17 cellular contexts compared by ENCODE assay signal in genomic region chr1:17544951-17545350, GRCh38. TPM values are rescaled to one million over a fixed set of nuclear protein-coding genes. Genes with fewer than 3 reads are reported as not detected.
DNase-seq lines count a peak whose midpoint lies in the region; ATAC-seq, FAIRE-seq and TF ChIP-seq lines count a peak whose summit lies in the region.
"Had no signal": no experiment of that assay in that cellular context is flagged by ENCODE, and none has a peak within 500 bp of the region (broad histone marks: within the 10 kb centered on the region; RNA-seq: fewer than 3 reads in every experiment).

No MANE protein-coding gene starts in this region.

- H3K4me3 Mint-ChIP-seq in nephron progenitor cell, result no peak overlapping the region
- H3K4me3 Mint-ChIP-seq: CD8-positive, alpha-beta T cell; memory B cell had no signal

- H3K27me3 Mint-ChIP-seq in nephron progenitor cell (ENCODE audit: low read depth, poor library complexity), result peaks cover 2% of the 10 kb centered on the region

- WGBS in aorta, 2 donors, result 26 to 32% methylated on average over 4 of the region's 4 CpGs

- FAIRE-seq in H54 (lab: Jason Lieb, UNC), result no peak
- FAIRE-seq: TTC549 had no signal

- H3K9me3 Mint-ChIP-seq in nephron progenitor cell, result peaks cover 7% of the 10 kb centered on the region
- H3K9me3 Mint-ChIP-seq: CD8-positive, alpha-beta T cell had no signal

- peaks cover 53% of the 10 kb centered on the region for H3K4me1 Mint-ChIP-seq in nephron progenitor cell
- H3K4me1 Mint-ChIP-seq: memory B cell had no signal

- H3K27ac Mint-ChIP-seq in nephron progenitor cell, result peak overlapping the region; percentile 70
- H3K27ac Mint-ChIP-seq: CD8-positive, alpha-beta T cell; memory B cell; progenitor cell of endocrine pancreas had no signal

- no peak for TF ChIP-seq POLR2A in H54 (IDR thresholded peaks at IDR 0.05; ENCODE audit: low read depth, low read length)

- H3K36me3 Mint-ChIP-seq in nephron progenitor cell (ENCODE audit: low read depth), result peaks cover 18% of the 10 kb centered on the region
- H3K36me3 Mint-ChIP-seq: CD8-positive, alpha-beta T cell had no signal

- H3K4me3 ChIP-seq in fibroblast of mammary gland (ENCODE audit: control insufficient read depth, low read depth, low read length), result no peak overlapping the region
- no peak overlapping the region for H3K4me3 ChIP-seq in aorta (ENCODE audit: low read length in 2 of 2)

- H3K36me3 ChIP-seq in aorta (ENCODE audit: control insufficient read depth in 1 of 2, insufficient read depth in 2 of 2, low read length in 1 of 2), result peaks cover 0 to 1% of the 10 kb centered on the region in 2 donors

- ATAC-seq in SK-N-SH treated with all-trans-retinoic acid at 6 μM for 48 hours (peak; percentile 19), aorta (ENCODE audit: low FRiP score) (no peak), HG02610 (IDR thresholded peaks at IDR 0.05; ENCODE audit: unreplicated experiment) (no peak)
- ATAC-seq: CD8-positive, alpha-beta T cell had no signal

- no peaks in the 10 kb centered on the region for H3K9me3 ChIP-seq in aorta (ENCODE audit: control insufficient read depth, low read length)

- peak overlapping the region; percentile 32 to 89 for H3K27ac ChIP-seq in aorta (ENCODE audit: low read depth in 1 of 2, low read length in 2 of 2)

- no peak for TF ChIP-seq CTCF in fibroblast of mammary gland (conservative IDR thresholded peaks at IDR 0.05; ENCODE audit: control insufficient read depth, insufficient read depth, low read depth, low read length)
- no peak for TF ChIP-seq CTCF in nephron progenitor cell (IDR thresholded peaks at IDR 0.05)

- no peaks in the 10 kb centered on the region for H3K27me3 ChIP-seq in aorta (ENCODE audit: control insufficient read depth in 1 of 2, insufficient read depth in 2 of 2, low read length in 1 of 2)

- intact Hi-C loops in aorta (cut with DNase I), result loop anchor here in 1 of 2 donors (5.0 kb wide), 1 partner anchor 32 kb away; no protein-coding TSS in a partner anchor

- DNase-seq in fibroblast of mammary gland (ENCODE audit: low read depth) (peak; percentile 76), nephron progenitor cell (no peak), aorta (no peak), dermis blood vessel endothelial cell (no peak), H54 (ENCODE audit: insufficient read length, low spot score) (no peak)
- DNase-seq: activated naive CD4-positive, alpha-beta T cell; CD8-positive, alpha-beta T cell; KG1; NCI-H1436 treated with DMSO at 0.1 percent for 48 hours; NCI-H774; stimulated activated CD4-positive, alpha-beta T cell treated with anti-CD3 and anti-CD28 coated beads, Interleukin-1b, Interleukin-23, amount 100 ng/mL, for 48 hours; stimulated activated CD8-positive, alpha-beta memory T cell treated with anti-CD3 and anti-CD28 coated beads, Interleukin-4, amount 100 ng/mL, for 48 hours had no signal

- H3K4me1 ChIP-seq in aorta (ENCODE audit: control insufficient read depth in 1 of 2, insufficient read depth in 2 of 2, low read length in 2 of 2), result peaks cover 0 to 4% of the 10 kb centered on the region in 2 donors

TF ChIP-seq in SK-N-SH treated with all-trans-retinoic acid at 6 μM for 48 hours, 23 proteins besides CTCF, POLR2A, EP300 and RAD21:
- TF ChIP-seq PATZ1 (CRISPR knock-in tag; IDR thresholded peaks at IDR 0.05; ENCODE audit: borderline replicate concordance), result no peak
- TF ChIP-seq ARNTL (CRISPR knock-in tag; IDR thresholded peaks at IDR 0.05; ENCODE audit: borderline replicate concordance, low read depth), result no peak
- TF ChIP-seq ZNF8 (CRISPR knock-in tag; IDR thresholded peaks at IDR 0.05), result no peak
- no peak for TF ChIP-seq ZNF70 (CRISPR knock-in tag; IDR thresholded peaks at IDR 0.05)
- TF ChIP-seq GLIS3 (CRISPR knock-in tag; IDR thresholded peaks at IDR 0.05), result no peak
- TF ChIP-seq ZNF565 (CRISPR knock-in tag; conservative IDR thresholded peaks at IDR 0.05; ENCODE audit: low read depth), result no peak
- no peak for TF ChIP-seq CSRNP3 (CRISPR knock-in tag; IDR thresholded peaks at IDR 0.05)
- TF ChIP-seq SNAI2 (CRISPR knock-in tag; IDR thresholded peaks at IDR 0.05), result no peak
- TF ChIP-seq POU6F1 (CRISPR knock-in tag; IDR thresholded peaks at IDR 0.05; ENCODE audit: borderline replicate concordance, low read depth), result no peak
- no peak for TF ChIP-seq ZFP30 (CRISPR knock-in tag; IDR thresholded peaks at IDR 0.05)
- TF ChIP-seq ZC3H10 (CRISPR knock-in tag; IDR thresholded peaks at IDR 0.05), result no peak

RNA-seq across cellular contexts. Expression of gene ARHGEF10L, which starts 5.5 kb away (rescaled TPM):
- total RNA-seq in aorta (100 to 1,000 TPM; 143 to 190 TPM), dermis blood vessel endothelial cell (0.70 and 0.85 TPM in 2 replicates)
- 100 to 1,000 TPM in 1 of 2 donors, 10 to 100 TPM in 1; 24.0 to 122 TPM for polyA plus RNA-seq in aorta
- total RNA-seq: CD8-positive, alpha-beta T cell had no signal

Comparison
In these comparisons a context has a peak if more than half of its experiments do, and no peak if none do; other contexts are left out.
1. RNA of gene ARHGEF10L, which starts 5.5 kb away (total RNA-seq): 143 to 190 TPM in aorta; 0.70 to 0.85 TPM in dermis blood vessel endothelial cell; every median in the first group is over 10 times any median in the second.